In the genomic region with DNA sequence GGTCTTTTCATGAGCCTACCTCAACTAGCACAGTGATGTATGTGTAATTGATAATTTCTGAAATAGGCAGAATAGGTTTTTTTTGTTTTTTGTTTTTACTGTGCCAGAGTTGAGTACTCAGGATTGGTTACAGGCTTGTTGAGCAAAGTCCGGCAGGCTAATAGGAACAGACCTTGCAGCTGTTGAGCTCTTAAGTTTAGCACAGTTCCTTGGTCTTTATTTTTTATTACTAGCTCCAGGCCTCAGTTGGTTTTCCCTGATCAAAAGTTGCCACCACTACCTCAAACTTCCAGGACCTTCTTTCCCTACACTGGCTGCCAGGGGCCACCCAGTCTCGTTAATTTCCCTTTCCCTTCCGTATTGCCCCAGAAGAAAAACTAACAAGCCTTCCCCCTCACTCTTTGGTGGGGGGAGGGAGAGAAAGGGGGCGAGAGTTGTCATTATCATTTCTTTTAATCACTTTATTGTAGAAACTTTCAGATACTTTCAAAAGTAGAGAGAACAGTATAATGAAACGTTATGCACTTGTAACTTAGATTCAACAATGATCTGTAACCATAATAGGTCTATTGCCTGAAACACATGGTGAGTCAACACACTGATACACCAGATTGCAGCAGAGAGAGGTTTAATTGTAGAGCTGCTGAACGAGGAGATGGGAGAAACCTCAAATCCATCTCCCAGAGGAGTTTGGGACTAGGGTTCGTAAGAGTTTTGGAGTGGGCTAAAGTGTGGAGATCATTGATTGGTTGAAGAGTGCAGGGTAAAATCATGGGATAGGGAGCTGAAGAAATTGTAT, we compare ENCODE assay signal across 1 cellular context.
TF ChIP-seq lines count a peak whose summit lies in the region.

No MANE protein-coding gene starts in this region.

TF ChIP-seq in GM23338, 12 proteins besides CTCF, POLR2A, EP300 and RAD21 (continued from another document):
- TF ChIP-seq, protein P1, sequence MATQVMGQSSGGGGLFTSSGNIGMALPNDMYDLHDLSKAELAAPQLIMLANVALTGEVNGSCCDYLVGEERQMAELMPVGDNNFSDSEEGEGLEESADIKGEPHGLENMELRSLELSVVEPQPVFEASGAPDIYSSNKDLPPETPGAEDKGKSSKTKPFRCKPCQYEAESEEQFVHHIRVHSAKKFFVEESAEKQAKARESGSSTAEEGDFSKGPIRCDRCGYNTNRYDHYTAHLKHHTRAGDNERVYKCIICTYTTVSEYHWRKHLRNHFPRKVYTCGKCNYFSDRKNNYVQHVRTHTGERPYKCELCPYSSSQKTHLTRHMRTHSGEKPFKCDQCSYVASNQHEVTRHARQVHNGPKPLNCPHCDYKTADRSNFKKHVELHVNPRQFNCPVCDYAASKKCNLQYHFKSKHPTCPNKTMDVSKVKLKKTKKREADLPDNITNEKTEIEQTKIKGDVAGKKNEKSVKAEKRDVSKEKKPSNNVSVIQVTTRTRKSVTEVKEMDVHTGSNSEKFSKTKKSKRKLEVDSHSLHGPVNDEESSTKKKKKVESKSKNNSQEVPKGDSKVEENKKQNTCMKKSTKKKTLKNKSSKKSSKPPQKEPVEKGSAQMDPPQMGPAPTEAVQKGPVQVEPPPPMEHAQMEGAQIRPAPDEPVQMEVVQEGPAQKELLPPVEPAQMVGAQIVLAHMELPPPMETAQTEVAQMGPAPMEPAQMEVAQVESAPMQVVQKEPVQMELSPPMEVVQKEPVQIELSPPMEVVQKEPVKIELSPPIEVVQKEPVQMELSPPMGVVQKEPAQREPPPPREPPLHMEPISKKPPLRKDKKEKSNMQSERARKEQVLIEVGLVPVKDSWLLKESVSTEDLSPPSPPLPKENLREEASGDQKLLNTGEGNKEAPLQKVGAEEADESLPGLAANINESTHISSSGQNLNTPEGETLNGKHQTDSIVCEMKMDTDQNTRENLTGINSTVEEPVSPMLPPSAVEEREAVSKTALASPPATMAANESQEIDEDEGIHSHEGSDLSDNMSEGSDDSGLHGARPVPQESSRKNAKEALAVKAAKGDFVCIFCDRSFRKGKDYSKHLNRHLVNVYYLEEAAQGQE (IDR thresholded peaks at IDR 0.05; ENCODE audit: unreplicated experiment) = no peak
- TF ChIP-seq, protein P2, sequence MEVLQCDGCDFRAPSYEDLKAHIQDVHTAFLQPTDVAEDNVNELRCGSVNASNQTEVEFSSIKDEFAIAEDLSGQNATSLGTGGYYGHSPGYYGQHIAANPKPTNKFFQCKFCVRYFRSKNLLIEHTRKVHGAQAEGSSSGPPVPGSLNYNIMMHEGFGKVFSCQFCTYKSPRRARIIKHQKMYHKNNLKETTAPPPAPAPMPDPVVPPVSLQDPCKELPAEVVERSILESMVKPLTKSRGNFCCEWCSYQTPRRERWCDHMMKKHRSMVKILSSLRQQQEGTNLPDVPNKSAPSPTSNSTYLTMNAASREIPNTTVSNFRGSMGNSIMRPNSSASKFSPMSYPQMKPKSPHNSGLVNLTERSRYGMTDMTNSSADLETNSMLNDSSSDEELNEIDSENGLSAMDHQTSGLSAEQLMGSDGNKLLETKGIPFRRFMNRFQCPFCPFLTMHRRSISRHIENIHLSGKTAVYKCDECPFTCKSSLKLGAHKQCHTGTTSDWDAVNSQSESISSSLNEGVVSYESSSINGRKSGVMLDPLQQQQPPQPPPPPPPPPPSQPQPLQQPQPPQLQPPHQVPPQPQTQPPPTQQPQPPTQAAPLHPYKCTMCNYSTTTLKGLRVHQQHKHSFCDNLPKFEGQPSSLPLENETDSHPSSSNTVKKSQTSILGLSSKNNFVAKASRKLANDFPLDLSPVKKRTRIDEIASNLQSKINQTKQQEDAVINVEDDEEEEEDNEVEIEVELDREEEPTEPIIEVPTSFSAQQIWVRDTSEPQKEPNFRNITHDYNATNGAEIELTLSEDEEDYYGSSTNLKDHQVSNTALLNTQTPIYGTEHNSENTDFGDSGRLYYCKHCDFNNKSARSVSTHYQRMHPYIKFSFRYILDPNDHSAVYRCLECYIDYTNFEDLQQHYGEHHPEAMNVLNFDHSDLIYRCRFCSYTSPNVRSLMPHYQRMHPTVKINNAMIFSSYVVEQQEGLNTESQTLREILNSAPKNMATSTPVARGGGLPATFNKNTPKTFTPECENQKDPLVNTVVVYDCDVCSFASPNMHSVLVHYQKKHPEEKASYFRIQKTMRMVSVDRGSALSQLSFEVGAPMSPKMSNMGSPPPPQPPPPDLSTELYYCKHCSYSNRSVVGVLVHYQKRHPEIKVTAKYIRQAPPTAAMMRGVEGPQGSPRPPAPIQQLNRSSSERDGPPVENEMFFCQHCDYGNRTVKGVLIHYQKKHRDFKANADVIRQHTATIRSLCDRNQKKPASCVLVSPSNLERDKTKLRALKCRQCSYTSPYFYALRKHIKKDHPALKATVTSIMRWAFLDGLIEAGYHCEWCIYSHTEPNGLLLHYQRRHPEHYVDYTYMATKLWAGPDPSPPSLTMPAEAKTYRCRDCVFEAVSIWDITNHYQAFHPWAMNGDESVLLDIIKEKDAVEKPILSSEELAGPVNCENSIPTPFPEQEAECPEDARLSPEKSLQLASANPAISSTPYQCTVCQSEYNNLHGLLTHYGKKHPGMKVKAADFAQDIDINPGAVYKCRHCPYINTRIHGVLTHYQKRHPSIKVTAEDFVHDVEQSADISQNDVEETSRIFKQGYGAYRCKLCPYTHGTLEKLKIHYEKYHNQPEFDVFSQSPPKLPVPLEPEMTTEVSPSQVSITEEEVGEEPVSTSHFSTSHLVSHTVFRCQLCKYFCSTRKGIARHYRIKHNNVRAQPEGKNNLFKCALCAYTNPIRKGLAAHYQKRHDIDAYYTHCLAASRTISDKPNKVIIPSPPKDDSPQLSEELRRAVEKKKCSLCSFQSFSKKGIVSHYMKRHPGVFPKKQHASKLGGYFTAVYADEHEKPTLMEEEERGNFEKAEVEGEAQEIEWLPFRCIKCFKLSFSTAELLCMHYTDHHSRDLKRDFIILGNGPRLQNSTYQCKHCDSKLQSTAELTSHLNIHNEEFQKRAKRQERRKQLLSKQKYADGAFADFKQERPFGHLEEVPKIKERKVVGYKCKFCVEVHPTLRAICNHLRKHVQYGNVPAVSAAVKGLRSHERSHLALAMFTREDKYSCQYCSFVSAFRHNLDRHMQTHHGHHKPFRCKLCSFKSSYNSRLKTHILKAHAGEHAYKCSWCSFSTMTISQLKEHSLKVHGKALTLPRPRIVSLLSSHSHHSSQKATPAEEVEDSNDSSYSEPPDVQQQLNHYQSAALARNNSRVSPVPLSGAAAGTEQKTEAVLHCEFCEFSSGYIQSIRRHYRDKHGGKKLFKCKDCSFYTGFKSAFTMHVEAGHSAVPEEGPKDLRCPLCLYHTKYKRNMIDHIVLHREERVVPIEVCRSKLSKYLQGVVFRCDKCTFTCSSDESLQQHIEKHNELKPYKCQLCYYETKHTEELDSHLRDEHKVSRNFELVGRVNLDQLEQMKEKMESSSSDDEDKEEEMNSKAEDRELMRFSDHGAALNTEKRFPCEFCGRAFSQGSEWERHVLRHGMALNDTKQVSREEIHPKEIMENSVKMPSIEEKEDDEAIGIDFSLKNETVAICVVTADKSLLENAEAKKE (CRISPR knock-in tag; IDR thresholded peaks at IDR 0.05) = no peak
- TF ChIP-seq POLR2AphosphoS5 (IDR thresholded peaks at IDR 0.05; ENCODE audit: low read depth) (no peak), ZNF114 (CRISPR knock-in tag; IDR thresholded peaks at IDR 0.05) (no peak)
- TF ChIP-seq, protein P3, sequence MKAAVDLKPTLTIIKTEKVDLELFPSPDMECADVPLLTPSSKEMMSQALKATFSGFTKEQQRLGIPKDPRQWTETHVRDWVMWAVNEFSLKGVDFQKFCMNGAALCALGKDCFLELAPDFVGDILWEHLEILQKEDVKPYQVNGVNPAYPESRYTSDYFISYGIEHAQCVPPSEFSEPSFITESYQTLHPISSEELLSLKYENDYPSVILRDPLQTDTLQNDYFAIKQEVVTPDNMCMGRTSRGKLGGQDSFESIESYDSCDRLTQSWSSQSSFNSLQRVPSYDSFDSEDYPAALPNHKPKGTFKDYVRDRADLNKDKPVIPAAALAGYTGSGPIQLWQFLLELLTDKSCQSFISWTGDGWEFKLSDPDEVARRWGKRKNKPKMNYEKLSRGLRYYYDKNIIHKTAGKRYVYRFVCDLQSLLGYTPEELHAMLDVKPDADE (IDR thresholded peaks at IDR 0.05) = no peak
TF ChIP-seq in GM23338: peak in this region for 0.
